ENCODE assay signal across 14 cellular contexts in the genomic region with DNA sequence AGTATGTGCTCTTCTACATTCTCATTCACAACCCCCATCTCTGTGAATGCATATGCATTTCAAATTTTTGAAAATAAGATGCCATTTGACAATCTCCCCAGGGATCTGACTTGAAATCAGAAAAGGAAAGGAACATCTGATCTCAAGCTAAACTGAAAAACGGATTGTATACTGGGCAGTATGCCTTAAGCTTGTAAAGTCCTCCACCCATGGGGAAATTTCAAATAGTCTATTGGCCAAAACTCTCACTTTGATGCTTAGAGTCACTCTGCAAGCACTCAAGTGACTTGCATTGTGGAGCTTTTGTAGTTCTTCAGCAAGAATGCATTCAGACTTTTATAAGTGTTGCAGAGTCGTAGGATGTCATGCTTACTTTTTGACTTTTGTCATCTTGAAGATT. TPM values are rescaled to one million over a fixed set of nuclear protein-coding genes. Genes with fewer than 3 reads are reported as not detected.
A peak's percentile ranks its signal among the peaks of the same experiment; 100 is the strongest.
DNase-seq lines count a peak whose midpoint lies in the region; ATAC-seq, FAIRE-seq and TF ChIP-seq lines count a peak whose summit lies in the region.
"Had no signal": no experiment of that assay in that cellular context is flagged by ENCODE, and none has a peak within 500 bp of the region (broad histone marks: within the 10 kb centered on the region; RNA-seq: fewer than 3 reads in every experiment).

No MANE protein-coding gene starts in this region.

- no peak overlapping the region for H3K4me3 ChIP-seq in astrocyte (ENCODE audit: insufficient read depth, low read depth, low read length)
- H3K4me3 ChIP-seq in keratinocyte (ENCODE audit: control insufficient read depth in 2 of 3, extremely low read depth in 1 of 3, insufficient read depth in 2 of 3, low read depth in 1 of 3, low read length in 3 of 3) = no peak overlapping the region
- no peak overlapping the region for H3K4me3 ChIP-seq in uterus
- H3K4me3 ChIP-seq: BLaER1 treated with 17β-estradiol and CSF1 and Interleukin-3, amounts not matched to agents 10 nM and 100 nM; GM12878; GM23338 had no signal

- H3K9ac ChIP-seq in astrocyte (ENCODE audit: low read length) = no peak overlapping the region
- no peak overlapping the region for H3K9ac ChIP-seq in keratinocyte (ENCODE audit: control insufficient read depth, extremely low read depth, insufficient read depth, low read length)
- H3K9ac ChIP-seq: BLaER1 treated with 17β-estradiol and CSF1 and Interleukin-3, amounts not matched to agents 10 nM and 100 nM had no signal

- H4K20me1 ChIP-seq in astrocyte (ENCODE audit: insufficient read depth, low read length) = peaks cover 7% of the 10 kb centered on the region
- H4K20me1 ChIP-seq in keratinocyte (ENCODE audit: control insufficient read depth, extremely low read depth, insufficient read depth, low read length) = no peaks in the 10 kb centered on the region
- H4K20me1 ChIP-seq: BLaER1 treated with 17β-estradiol and CSF1 and Interleukin-3, amounts not matched to agents 10 nM and 100 nM had no signal

- no peak overlapping the region for H2AFZ ChIP-seq in astrocyte (ENCODE audit: low read depth, low read length)
- H2AFZ ChIP-seq in keratinocyte (ENCODE audit: control insufficient read depth, low read length) = no peak overlapping the region

- ATAC-seq in natural killer cell (no peak), GM21360 (IDR thresholded peaks at IDR 0.05; ENCODE audit: unreplicated experiment) (no peak)

- H3K4me1 Mint-ChIP-seq in HFFc6 (ENCODE audit: low read depth) (peaks cover 36% of the 10 kb centered on the region), astrocyte (ENCODE audit: low read depth, unreplicated experiment) (peaks cover 4% of the 10 kb centered on the region), glutamatergic neuron (ENCODE audit: low read depth, unreplicated experiment) (peaks cover 3% of the 10 kb centered on the region), natural killer cell (no peaks in the 10 kb centered on the region)

- FAIRE-seq in astrocyte (lab: Jason Lieb, UNC) (peak; percentile 37), keratinocyte (lab: Jason Lieb, UNC) (peak; percentile 51)

- no peak overlapping the region for H3K4me3 Mint-ChIP-seq in HFFc6
- H3K4me3 Mint-ChIP-seq in astrocyte (ENCODE audit: unreplicated experiment) = no peak overlapping the region
- H3K4me3 Mint-ChIP-seq in glutamatergic neuron (ENCODE audit: unreplicated experiment) = no peak overlapping the region
- H3K4me3 Mint-ChIP-seq in natural killer cell = no peak overlapping the region
- H3K4me3 Mint-ChIP-seq: CD4-positive, CD25-positive, alpha-beta regulatory T cell; GM23338 had no signal

- no peak overlapping the region for H3K4me2 ChIP-seq in astrocyte (ENCODE audit: low read length)
- H3K4me2 ChIP-seq in keratinocyte (ENCODE audit: control insufficient read depth, extremely low read depth, insufficient read depth, low read depth, low read length) = no peak overlapping the region
- H3K4me2 ChIP-seq: BLaER1 treated with 17β-estradiol and CSF1 and Interleukin-3, amounts not matched to agents 10 nM and 100 nM; GM23338 had no signal

- no peak for TF ChIP-seq CTCF in HFFc6 (IDR thresholded peaks at IDR 0.05)
- no peak for TF ChIP-seq CTCF in astrocyte (IDR thresholded peaks at IDR 0.05; ENCODE audit: insufficient read depth, low read depth, low read length)
- no peak for TF ChIP-seq CTCF in keratinocyte (optimal IDR thresholded peaks at IDR 0.05 in 1 of 3, IDR thresholded peaks at IDR 0.05 in 1 of 3, conservative IDR thresholded peaks at IDR 0.05 in 1 of 3; ENCODE audit: extremely low read depth in 1 of 3, insufficient read depth in 2 of 3, low read length in 3 of 3)
- no peak for TF ChIP-seq CTCF in uterus (IDR thresholded peaks at IDR 0.05)
- TF ChIP-seq CTCF in glutamatergic neuron (IDR thresholded peaks at IDR 0.05; ENCODE audit: partially characterized antibody, unreplicated experiment) = no peak
- TF ChIP-seq CTCF in natural killer cell (IDR thresholded peaks at IDR 0.05) = no peak

- H3K9me3 Mint-ChIP-seq in HFFc6 (no peaks in the 10 kb centered on the region), astrocyte (ENCODE audit: unreplicated experiment) (no peaks in the 10 kb centered on the region), glutamatergic neuron (ENCODE audit: unreplicated experiment) (no peaks in the 10 kb centered on the region), natural killer cell (no peaks in the 10 kb centered on the region)
- H3K9me3 Mint-ChIP-seq: CD4-positive, CD25-positive, alpha-beta regulatory T cell; GM23338 had no signal

- no peak for DNase-seq in HFFc6
- DNase-seq in astrocyte (ENCODE audit: low read depth) = no peak
- no peak for DNase-seq in keratinocyte (ENCODE audit: low read depth, low spot score)
- DNase-seq in uterus = no peak
- no peak for DNase-seq in glutamatergic neuron
- no peak for DNase-seq in natural killer cell
- DNase-seq: DMS 273 treated with DMSO at 0.1 percent for 48 hours had no signal

- no peak for TF ChIP-seq POLR2A in uterus (IDR thresholded peaks at IDR 0.05)

- no peak overlapping the region for H3K27ac ChIP-seq in astrocyte (ENCODE audit: low read depth, low read length)
- no peak overlapping the region for H3K27ac ChIP-seq in keratinocyte (ENCODE audit: control insufficient read depth, insufficient read depth, low read length)
- peak overlapping the region; percentile 19 to 58 for H3K27ac ChIP-seq in uterus
- H3K27ac ChIP-seq: BLaER1 treated with 17β-estradiol and CSF1 and Interleukin-3, amounts not matched to agents 10 nM and 100 nM had no signal

- intact Hi-C loops in uterus (cut with DNase I; ENCODE audit: low total_unique reads) (no loop called here), natural killer cell (cut with micrococcal nuclease) (no loop called here)

- H3K9me3 ChIP-seq in astrocyte (ENCODE audit: insufficient read depth, low read depth, low read length) = no peaks in the 10 kb centered on the region
- H3K9me3 ChIP-seq in keratinocyte (ENCODE audit: control insufficient read depth, low read depth, low read length) = no peaks in the 10 kb centered on the region
- no peaks in the 10 kb centered on the region for H3K9me3 ChIP-seq in uterus
- H3K9me3 ChIP-seq: BLaER1 treated with 17β-estradiol and CSF1 and Interleukin-3, amounts not matched to agents 10 nM and 100 nM had no signal

- H3K79me2 ChIP-seq in astrocyte (ENCODE audit: insufficient read depth, low read length) = peaks cover 14% of the 10 kb centered on the region
- H3K79me2 ChIP-seq in keratinocyte (ENCODE audit: control insufficient read depth, insufficient read depth, low read length) = no peaks in the 10 kb centered on the region

- H3K4me1 ChIP-seq in astrocyte (ENCODE audit: insufficient read depth, low read length) = no peaks in the 10 kb centered on the region
- no peaks in the 10 kb centered on the region for H3K4me1 ChIP-seq in keratinocyte (ENCODE audit: control insufficient read depth, extremely low read depth, insufficient read depth, low read length)
- no peaks in the 10 kb centered on the region for H3K4me1 ChIP-seq in uterus

- H3K36me3 ChIP-seq in astrocyte (ENCODE audit: insufficient read depth, low read length) (peaks cover 75% of the 10 kb centered on the region), keratinocyte (ENCODE audit: control insufficient read depth in 2 of 2, extremely low read depth in 1 of 2, insufficient read depth in 2 of 2, low read length in 2 of 2) (peaks cover 0 to 5% of the 10 kb centered on the region in 2 experiments), uterus (no peaks in the 10 kb centered on the region)
- H3K36me3 ChIP-seq: BLaER1 treated with 17β-estradiol and CSF1 and Interleukin-3, amounts not matched to agents 10 nM and 100 nM had no signal

- H3K36me3 Mint-ChIP-seq in HFFc6 (ENCODE audit: low read depth) (peaks cover 34% of the 10 kb centered on the region), astrocyte (ENCODE audit: low read depth, unreplicated experiment) (no peaks in the 10 kb centered on the region), glutamatergic neuron (ENCODE audit: unreplicated experiment) (no peaks in the 10 kb centered on the region), natural killer cell (no peaks in the 10 kb centered on the region)
- H3K36me3 Mint-ChIP-seq: CD4-positive, CD25-positive, alpha-beta regulatory T cell had no signal

- H3K27ac Mint-ChIP-seq in HFFc6 (peak overlapping the region; percentile 59; the same call in 1 of the 2 replicates), astrocyte (ENCODE audit: unreplicated experiment) (no peak overlapping the region), glutamatergic neuron (ENCODE audit: unreplicated experiment) (no peak overlapping the region), natural killer cell (no peak overlapping the region)
- H3K27ac Mint-ChIP-seq: GM23338 had no signal

- no peaks in the 10 kb centered on the region for H3K9me1 ChIP-seq in keratinocyte (ENCODE audit: control insufficient read depth, extremely low read depth, insufficient read depth, low read length)

- H3K27me3 Mint-ChIP-seq in HFFc6 (ENCODE audit: insufficient read depth) (no peaks in the 10 kb centered on the region; the same call in 1 of the 2 replicates), astrocyte (ENCODE audit: low read depth, unreplicated experiment) (no peaks in the 10 kb centered on the region), glutamatergic neuron (ENCODE audit: unreplicated experiment) (no peaks in the 10 kb centered on the region), natural killer cell (ENCODE audit: low read depth in 2 of 2) (peaks cover 9 to 50% of the 10 kb centered on the region in 2 donors)

- H3K27me3 ChIP-seq in astrocyte (ENCODE audit: insufficient read depth, low read length) (no peaks in the 10 kb centered on the region), keratinocyte (ENCODE audit: control insufficient read depth, extremely low read depth, insufficient read depth, low read length) (no peaks in the 10 kb centered on the region), uterus (no peaks in the 10 kb centered on the region)
- H3K27me3 ChIP-seq: BLaER1 treated with 17β-estradiol and CSF1 and Interleukin-3, amounts not matched to agents 10 nM and 100 nM had no signal

- dilution Hi-C loops in keratinocyte (cut with MboI; ENCODE audit: extremely low pct_ligation_motif_present, low sequenced_read_pairs) = no loop called here

RNA-seq across cellular contexts. Expression of gene FAP, which starts 22.8 kb away (rescaled TPM):
- 100 to 1,000 TPM in 1 of 6 experiments, 10 to 100 TPM in 5; 62.6 to 101 (median 67.0) TPM for total RNA-seq in HFFc6 (2021; fragmentation: NEBNext Ultra II Directional; extraction: Animal tissue kit (Norgen Biotek cat#: 25700))
- total RNA-seq in astrocyte = 0.96 and 1.3 TPM in 2 replicates
- 8.5 to 20.9 TPM (median 12.8 TPM) in 3 replicates for polyA plus RNA-seq in keratinocyte
- polyA plus RNA-seq in keratinocyte (2011; ENCODE audit: low read depth) = 31.5 TPM
- polyA plus RNA-seq in keratinocyte (2011; cell fraction: cytosol; rRNA removed) = 4.5 and 7.9 TPM in 2 replicates
- 42.0 and 45.7 TPM in 2 replicates for polyA plus RNA-seq in keratinocyte (2011; cell fraction: nucleus; rRNA removed)
- 7.5 and 8.4 TPM in 2 replicates for polyA plus RNA-seq in keratinocyte (2012; ENCODE audit: low replicate concordance)
- 2.7 to 17.5 TPM (median 12.1 TPM) in 3 replicates for polyA minus RNA-seq in keratinocyte
- polyA minus RNA-seq in keratinocyte (2011; cell fraction: cytosol; rRNA and poly(A)+ RNA removed) = 5.0 TPM
- 27.1 and 49.1 TPM in 2 replicates for polyA minus RNA-seq in keratinocyte (2011; cell fraction: nucleus; rRNA and poly(A)+ RNA removed)
- 100 to 1,000 TPM in 1 of 4 donors, 10 to 100 TPM in 3; 10.5 to 167 (median 25.9) TPM for total RNA-seq in uterus
- total RNA-seq in glutamatergic neuron (ENCODE audit: unreplicated experiment) = not detected
- not detected for total RNA-seq in natural killer cell
- total RNA-seq: CD4-positive, CD25-positive, alpha-beta regulatory T cell; G401; GM12878; GM23338; H7 had no signal
- polyA plus RNA-seq: CD4-positive, CD25-positive, alpha-beta regulatory T cell; GM23338 had no signal

Comparison
In these comparisons a context has a peak if more than half of its experiments do, and no peak if none do; other contexts are left out.
1. H3K27ac ChIP-seq: peak in uterus (2 of 2); none in astrocyte (single experiment) and keratinocyte (single experiment).